In the genomic region with DNA sequence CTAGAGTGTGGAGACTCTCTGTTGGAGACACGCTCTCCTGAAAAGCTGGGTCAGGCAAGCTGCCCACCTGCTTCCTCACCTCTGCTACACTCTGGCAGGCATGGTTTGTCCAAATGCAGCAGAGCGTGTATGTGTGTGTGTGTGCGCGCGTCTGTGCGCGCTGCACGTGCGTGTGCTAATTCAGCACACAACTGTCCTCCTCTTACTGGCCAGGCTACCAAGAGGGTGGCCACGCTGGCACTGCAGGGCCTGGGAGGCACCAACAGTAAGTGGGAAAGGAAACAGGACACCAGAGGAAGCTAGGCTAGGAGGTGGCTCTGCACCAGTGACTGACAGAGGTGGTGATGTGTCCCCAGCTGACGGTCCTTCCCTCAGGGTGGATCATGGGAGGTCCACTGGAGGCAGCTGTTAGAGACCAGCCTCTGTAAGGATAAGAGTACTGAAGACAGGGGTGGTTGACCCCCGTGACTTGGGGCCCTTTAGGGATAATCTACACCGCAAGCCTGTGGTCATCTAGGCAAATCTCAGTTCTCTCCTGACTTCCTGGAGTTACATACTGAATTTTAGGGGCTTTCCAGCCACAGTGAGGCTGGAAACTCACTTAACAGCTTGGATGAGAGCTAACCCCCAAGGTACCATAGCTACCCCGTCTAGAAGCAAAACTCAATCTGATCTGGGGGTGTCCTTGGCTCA, we compare ENCODE assay signal across 11 cellular contexts. TPM values are rescaled to one million over a fixed set of nuclear protein-coding genes. Genes with fewer than 3 reads are reported as not detected.
DNase-seq lines count a peak whose midpoint lies in the region; ATAC-seq and TF ChIP-seq lines count a peak whose summit lies in the region.
"Had no signal": no experiment of that assay in that cellular context is flagged by ENCODE, and none has a peak within 500 bp of the region (broad histone marks: within the 10 kb centered on the region; RNA-seq: fewer than 3 reads in every experiment).

No MANE protein-coding gene starts in this region.

- peak; percentile 15 for DNase-seq in SK-N-SH
- peak; percentile 46 for DNase-seq in NCI-H69 (lab: John Stamatoyannopoulos, UW)
- DNase-seq in stimulated activated naive B cell treated with anti-CD40 and anti-IgM and Interleukin-4, amounts not matched to agents 10 μg/mL and 1 μg/mL and 100 μg/mL, for 72 hours: peak; percentile 9
- DNase-seq in activated CD8-positive, alpha-beta memory T cell treated with anti-CD3 and anti-CD28 coated beads, Interleukin-2, amount 10 ng/mL, durations not matched to agents 7 days and 5 days: no peak
- no peak for DNase-seq in hypothalamus (lab: John Stamatoyannopoulos, UW)
- DNase-seq in T-helper 1 cell: no peak
- DNase-seq: T-helper 2 cell had no signal

- no peaks in the 10 kb centered on the region for H3K9me3 ChIP-seq in SK-N-SH
- H3K9me3 ChIP-seq: HAP-1 had no signal

- H3K27ac Mint-ChIP-seq in stimulated activated naive B cell treated with anti-CD40 and anti-IgM and Interleukin-4, amounts not matched to agents 10 μg/mL and 1 μg/mL and 100 μg/mL, for 72 hours: peak overlapping the region; percentile 86
- H3K27ac Mint-ChIP-seq in activated CD8-positive, alpha-beta memory T cell treated with anti-CD3 and anti-CD28 coated beads, Interleukin-2, amount 10 ng/mL, durations not matched to agents 7 days and 5 days: no peak overlapping the region

- H3K27me3 ChIP-seq in SK-N-SH (ENCODE audit: insufficient read depth): no peaks in the 10 kb centered on the region

- H3K9ac ChIP-seq in SK-N-SH: no peak overlapping the region

- no peaks in the 10 kb centered on the region for H4K20me1 ChIP-seq in SK-N-SH (ENCODE audit: insufficient read depth)

- CTCF ChIA-PET in SK-N-SH (lab: Yijun Ruan, JAX): no interaction called here
- CTCF ChIA-PET in activated CD8-positive, alpha-beta memory T cell treated with anti-CD3 and anti-CD28 coated beads, Interleukin-2, amount 10 ng/mL, durations not matched to agents 7 days and 5 days (lab: Charles Lee): no interaction called here

- no peaks in the 10 kb centered on the region for H3K27me3 Mint-ChIP-seq in stimulated activated naive B cell treated with anti-CD40 and anti-IgM and Interleukin-4, amounts not matched to agents 10 μg/mL and 1 μg/mL and 100 μg/mL, for 72 hours
- H3K27me3 Mint-ChIP-seq in activated CD8-positive, alpha-beta memory T cell treated with anti-CD3 and anti-CD28 coated beads, Interleukin-2, amount 10 ng/mL, durations not matched to agents 7 days and 5 days: no peaks in the 10 kb centered on the region

- H3K79me2 ChIP-seq in SK-N-SH (ENCODE audit: insufficient read depth): no peaks in the 10 kb centered on the region

- H3K4me1 ChIP-seq in SK-N-SH (ENCODE audit: control insufficient read depth in 1 of 2, insufficient read depth in 2 of 2, low read depth in 1 of 2, low read length in 1 of 2): peaks cover 0 to 5% of the 10 kb centered on the region in 2 experiments; a peak in 1 of 4 replicates

- TF ChIP-seq EP300 in SK-N-SH (IDR thresholded peaks at IDR 0.05; ENCODE audit: borderline replicate concordance in 1 of 2, low read depth in 1 of 2, low read length in 1 of 2): no peak

- no peak overlapping the region for H3K27ac ChIP-seq in SK-N-SH (ENCODE audit: low read depth in 2 of 2, low read length in 1 of 2)

- POLR2A ChIA-PET in SK-N-SH (lab: Yijun Ruan, JAX): no interaction called here

- WGBS in SK-N-SH (ENCODE audit: low lambda C conversion rate): 84% methylated on average over 13 of the region's 14 CpGs

- H3K9me3 Mint-ChIP-seq in stimulated activated naive B cell treated with anti-CD40 and anti-IgM and Interleukin-4, amounts not matched to agents 10 μg/mL and 1 μg/mL and 100 μg/mL, for 72 hours: no peaks in the 10 kb centered on the region
- no peaks in the 10 kb centered on the region for H3K9me3 Mint-ChIP-seq in activated CD8-positive, alpha-beta memory T cell treated with anti-CD3 and anti-CD28 coated beads, Interleukin-2, amount 10 ng/mL, durations not matched to agents 7 days and 5 days (ENCODE audit: low read depth)

- TF ChIP-seq RAD21 in SK-N-SH (IDR thresholded peaks at IDR 0.05; ENCODE audit: low read length): no peak

- H3K36me3 ChIP-seq in SK-N-SH (replicated peaks in 1 of 2; ENCODE audit: control insufficient read depth in 1 of 2, insufficient read depth in 2 of 2, low read length in 1 of 2): no peaks in the 10 kb centered on the region

- peak overlapping the region; percentile 50 to 64 for H3K4me3 Mint-ChIP-seq in stimulated activated naive B cell treated with anti-CD40 and anti-IgM and Interleukin-4, amounts not matched to agents 10 μg/mL and 1 μg/mL and 100 μg/mL, for 72 hours
- H3K4me3 Mint-ChIP-seq in activated CD8-positive, alpha-beta memory T cell treated with anti-CD3 and anti-CD28 coated beads, Interleukin-2, amount 10 ng/mL, durations not matched to agents 7 days and 5 days: no peak overlapping the region

- H3K9me2 ChIP-seq in SK-N-SH: no peaks in the 10 kb centered on the region

- no peak overlapping the region for H2AFZ ChIP-seq in SK-N-SH (ENCODE audit: low read depth)

- H3K4me1 Mint-ChIP-seq in stimulated activated naive B cell treated with anti-CD40 and anti-IgM and Interleukin-4, amounts not matched to agents 10 μg/mL and 1 μg/mL and 100 μg/mL, for 72 hours: peaks cover 15 to 21% of the 10 kb centered on the region in 2 donors
- H3K4me1 Mint-ChIP-seq in activated CD8-positive, alpha-beta memory T cell treated with anti-CD3 and anti-CD28 coated beads, Interleukin-2, amount 10 ng/mL, durations not matched to agents 7 days and 5 days: peaks cover 7% of the 10 kb centered on the region

- no peaks in the 10 kb centered on the region for H3F3A ChIP-seq in SK-N-SH (replicated peaks; ENCODE audit: insufficient read depth)

- H3K4me2 ChIP-seq in SK-N-SH: no peak overlapping the region

- H3K4me3 ChIP-seq in SK-N-SH (ENCODE audit: low read depth in 2 of 2, low read length in 1 of 2): no peak overlapping the region
- H3K4me3 ChIP-seq: HAP-1, lung had no signal

- H3K36me3 Mint-ChIP-seq in stimulated activated naive B cell treated with anti-CD40 and anti-IgM and Interleukin-4, amounts not matched to agents 10 μg/mL and 1 μg/mL and 100 μg/mL, for 72 hours: peaks cover 14 to 17% of the 10 kb centered on the region in 2 donors
- no peaks in the 10 kb centered on the region for H3K36me3 Mint-ChIP-seq in activated CD8-positive, alpha-beta memory T cell treated with anti-CD3 and anti-CD28 coated beads, Interleukin-2, amount 10 ng/mL, durations not matched to agents 7 days and 5 days

- ATAC-seq in SK-N-SH treated with all-trans-retinoic acid at 6 μM for 48 hours (no peak), HG02623 (IDR thresholded peaks at IDR 0.05; ENCODE audit: unreplicated experiment) (peak; percentile 62)
- ATAC-seq in stimulated activated naive B cell treated with anti-CD40 and anti-IgM and Interleukin-4, amounts not matched to agents 10 μg/mL and 1 μg/mL and 100 μg/mL, for 72 hours (replicated peaks): peak; percentile 59 to 84
- ATAC-seq in activated CD8-positive, alpha-beta memory T cell treated with anti-CD3 and anti-CD28 coated beads, Interleukin-2, amount 10 ng/mL, durations not matched to agents 7 days and 5 days: no peak

- no peak for TF ChIP-seq CTCF in SK-N-SH (IDR thresholded peaks at IDR 0.05)

TF ChIP-seq in SK-N-SH, 30 proteins besides CTCF, POLR2A, EP300 and RAD21:
- TF ChIP-seq SMC3 (IDR thresholded peaks at IDR 0.05; ENCODE audit: low read depth, low read length): no peak
- no peak for TF ChIP-seq FOXJ3 (CRISPR knock-in tag; IDR thresholded peaks at IDR 0.05)
- TF ChIP-seq GABPA (IDR thresholded peaks at IDR 0.05; ENCODE audit: low read depth): no peak
- no peak for TF ChIP-seq EZH2phosphoT487 (IDR thresholded peaks at IDR 0.05; ENCODE audit: borderline replicate concordance, low read depth)
- no peak for TF ChIP-seq USF1 (IDR thresholded peaks at IDR 0.05; ENCODE audit: borderline replicate concordance, low read depth)

TF ChIP-seq in SK-N-SH treated with all-trans-retinoic acid at 6 μM for 48 hours, 23 proteins besides CTCF, POLR2A, EP300 and RAD21 (continues in another document):
- TF ChIP-seq PATZ1 (CRISPR knock-in tag; IDR thresholded peaks at IDR 0.05; ENCODE audit: borderline replicate concordance) (no peak), ZC3H10 (CRISPR knock-in tag; IDR thresholded peaks at IDR 0.05) (no peak), ISL1 (CRISPR knock-in tag; IDR thresholded peaks at IDR 0.05) (no peak), ESRRG (CRISPR knock-in tag; IDR thresholded peaks at IDR 0.05) (no peak), ZNF70 (CRISPR knock-in tag; IDR thresholded peaks at IDR 0.05) (no peak), ZFP3 (CRISPR knock-in tag; IDR thresholded peaks at IDR 0.05) (no peak), SNAI2 (CRISPR knock-in tag; IDR thresholded peaks at IDR 0.05) (no peak), PPARA (CRISPR knock-in tag; IDR thresholded peaks at IDR 0.05; ENCODE audit: borderline replicate concordance) (no peak)

RNA-seq across cellular contexts. Expression of gene TFCP2, which starts 15.6 kb away (rescaled TPM):
- 18.1 and 19.3 TPM in 2 replicates for polyA plus RNA-seq in SK-N-SH (2012; rRNA removed)
- 25.3 and 26.3 TPM in 2 replicates for polyA plus RNA-seq in SK-N-SH (2012; cell fraction: cytosol; rRNA removed)
- 11.6 and 16.9 TPM in 2 replicates for polyA plus RNA-seq in SK-N-SH (2012; cell fraction: nucleus; rRNA removed)
- total RNA-seq in activated CD8-positive, alpha-beta memory T cell treated with anti-CD3 and anti-CD28 coated beads, Interleukin-2, amount 10 ng/mL, durations not matched to agents 7 days and 5 days: 10 to 100 TPM; 34.7 to 40.5 TPM

RNA-seq across cellular contexts. Expression of gene POU6F1, which starts 29.4 kb away (rescaled TPM):
- polyA plus RNA-seq in SK-N-SH (2012; rRNA removed): 1.9 TPM in 2 replicates
- 1.2 and 1.9 TPM in 2 replicates for polyA plus RNA-seq in SK-N-SH (2012; cell fraction: cytosol; rRNA removed)
- polyA plus RNA-seq in SK-N-SH (2012; cell fraction: nucleus; rRNA removed): 9.6 and 14.7 TPM in 2 replicates
- total RNA-seq in activated CD8-positive, alpha-beta memory T cell treated with anti-CD3 and anti-CD28 coated beads, Interleukin-2, amount 10 ng/mL, durations not matched to agents 7 days and 5 days: 1 to 10 TPM; 3.6 to 5.4 TPM

RNA-seq across cellular contexts. Expression of gene DAZAP2, which starts 50.1 kb away (rescaled TPM):
- 274 and 325 TPM in 2 replicates for polyA plus RNA-seq in SK-N-SH (2012; rRNA removed)
- polyA plus RNA-seq in SK-N-SH (2012; cell fraction: cytosol; rRNA removed): 232 and 238 TPM in 2 replicates
- polyA plus RNA-seq in SK-N-SH (2012; cell fraction: nucleus; rRNA removed): 109 and 235 TPM in 2 replicates
- 100 to 1,000 TPM; 174 to 181 TPM for total RNA-seq in activated CD8-positive, alpha-beta memory T cell treated with anti-CD3 and anti-CD28 coated beads, Interleukin-2, amount 10 ng/mL, durations not matched to agents 7 days and 5 days

Comparison
In these comparisons a context has a peak if more than half of its experiments do, and no peak if none do; other contexts are left out.
1. DNase-seq: peak in SK-N-SH (single experiment), NCI-H69 (single experiment) and stimulated activated naive B cell treated with anti-CD40 and anti-IgM and Interleukin-4, amounts not matched to agents 10 μg/mL and 1 μg/mL and 100 μg/mL, for 72 hours (single experiment); none in activated CD8-positive, alpha-beta memory T cell treated with anti-CD3 and anti-CD28 coated beads, Interleukin-2, amount 10 ng/mL, durations not matched to agents 7 days and 5 days (single experiment), hypothalamus (0 of 51) and T-helper 1 cell (0 of 5).
2. ATAC-seq: peak in HG02623 (single experiment) and stimulated activated naive B cell treated with anti-CD40 and anti-IgM and Interleukin-4, amounts not matched to agents 10 μg/mL and 1 μg/mL and 100 μg/mL, for 72 hours (2 of 2); none in SK-N-SH treated with all-trans-retinoic acid at 6 μM for 48 hours (single experiment) and activated CD8-positive, alpha-beta memory T cell treated with anti-CD3 and anti-CD28 coated beads, Interleukin-2, amount 10 ng/mL, durations not matched to agents 7 days and 5 days (single experiment).